Comparison of ENCODE assay signal across 1 cellular context in the genomic region with DNA sequence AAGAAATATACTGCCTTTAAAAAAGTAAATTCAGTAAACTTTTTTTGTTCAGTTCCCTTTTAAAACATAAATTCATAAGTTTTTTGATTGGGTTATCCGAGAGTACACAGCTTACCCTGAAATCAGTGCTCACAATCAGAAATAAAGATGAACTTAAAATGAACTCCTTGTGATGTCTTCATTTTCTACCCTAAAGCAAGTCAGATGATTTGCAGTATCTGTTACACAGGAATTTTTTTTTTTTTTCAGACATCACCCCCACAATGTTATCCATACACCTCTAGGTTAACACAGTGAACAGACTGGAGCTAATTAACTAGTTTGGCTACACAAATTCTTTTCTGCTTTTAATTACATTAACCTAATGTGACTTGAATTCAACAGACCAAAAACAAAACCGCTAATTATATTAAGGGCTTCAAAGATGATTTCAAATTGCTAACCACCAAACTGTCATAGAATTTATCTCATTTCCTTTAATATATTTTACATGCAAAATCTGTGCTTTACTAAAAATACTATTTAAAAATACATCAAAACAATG.
TF ChIP-seq lines count a peak whose summit lies in the region.

No MANE protein-coding gene starts in this region.

TF ChIP-seq in SK-N-SH, 30 proteins besides CTCF, POLR2A, EP300 and RAD21 (continued from another document):
- TF ChIP-seq, protein P1, sequence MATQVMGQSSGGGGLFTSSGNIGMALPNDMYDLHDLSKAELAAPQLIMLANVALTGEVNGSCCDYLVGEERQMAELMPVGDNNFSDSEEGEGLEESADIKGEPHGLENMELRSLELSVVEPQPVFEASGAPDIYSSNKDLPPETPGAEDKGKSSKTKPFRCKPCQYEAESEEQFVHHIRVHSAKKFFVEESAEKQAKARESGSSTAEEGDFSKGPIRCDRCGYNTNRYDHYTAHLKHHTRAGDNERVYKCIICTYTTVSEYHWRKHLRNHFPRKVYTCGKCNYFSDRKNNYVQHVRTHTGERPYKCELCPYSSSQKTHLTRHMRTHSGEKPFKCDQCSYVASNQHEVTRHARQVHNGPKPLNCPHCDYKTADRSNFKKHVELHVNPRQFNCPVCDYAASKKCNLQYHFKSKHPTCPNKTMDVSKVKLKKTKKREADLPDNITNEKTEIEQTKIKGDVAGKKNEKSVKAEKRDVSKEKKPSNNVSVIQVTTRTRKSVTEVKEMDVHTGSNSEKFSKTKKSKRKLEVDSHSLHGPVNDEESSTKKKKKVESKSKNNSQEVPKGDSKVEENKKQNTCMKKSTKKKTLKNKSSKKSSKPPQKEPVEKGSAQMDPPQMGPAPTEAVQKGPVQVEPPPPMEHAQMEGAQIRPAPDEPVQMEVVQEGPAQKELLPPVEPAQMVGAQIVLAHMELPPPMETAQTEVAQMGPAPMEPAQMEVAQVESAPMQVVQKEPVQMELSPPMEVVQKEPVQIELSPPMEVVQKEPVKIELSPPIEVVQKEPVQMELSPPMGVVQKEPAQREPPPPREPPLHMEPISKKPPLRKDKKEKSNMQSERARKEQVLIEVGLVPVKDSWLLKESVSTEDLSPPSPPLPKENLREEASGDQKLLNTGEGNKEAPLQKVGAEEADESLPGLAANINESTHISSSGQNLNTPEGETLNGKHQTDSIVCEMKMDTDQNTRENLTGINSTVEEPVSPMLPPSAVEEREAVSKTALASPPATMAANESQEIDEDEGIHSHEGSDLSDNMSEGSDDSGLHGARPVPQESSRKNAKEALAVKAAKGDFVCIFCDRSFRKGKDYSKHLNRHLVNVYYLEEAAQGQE (IDR thresholded peaks at IDR 0.05; ENCODE audit: low read depth, low read length) = no peak
